15 cellular contexts compared by ENCODE assay signal in the genomic region with DNA sequence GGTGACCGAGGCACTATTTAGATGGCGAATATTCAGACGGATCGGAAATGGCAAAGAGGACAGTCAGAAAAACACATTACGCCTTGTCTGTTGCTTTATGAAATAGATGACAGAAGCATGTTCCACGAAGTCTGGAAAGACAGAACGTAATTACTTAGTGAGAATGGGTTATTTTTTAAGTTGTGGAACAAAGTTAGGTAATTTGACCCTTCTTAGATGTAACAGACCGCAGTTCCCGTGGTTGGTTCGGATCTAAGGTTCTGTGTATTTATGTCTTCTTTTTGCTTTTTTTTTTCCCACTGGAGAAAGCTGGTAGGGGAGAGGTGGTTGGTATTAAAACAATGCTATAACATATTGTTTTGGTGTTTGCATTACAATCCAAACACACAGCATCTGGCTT.
"Had no signal": no experiment of that assay in that cellular context is flagged by ENCODE, and none has a peak within 500 bp of the region (broad histone marks: within the 10 kb centered on the region; RNA-seq: fewer than 3 reads in every experiment).

No MANE protein-coding gene starts in this region.

- H3K36me3 Mint-ChIP-seq: activated CD8-positive, alpha-beta memory T cell treated with anti-CD3 and anti-CD28 coated beads, Interleukin-2, amount 10 ng/mL, durations not matched to agents 7 days and 5 days had no signal

- H3K9me3 ChIP-seq: esophagus squamous epithelium, gastrocnemius medialis, right atrium auricular region, tibial artery had no signal

- H3K27ac Mint-ChIP-seq: activated CD8-positive, alpha-beta memory T cell treated with anti-CD3 and anti-CD28 coated beads, Interleukin-2, amount 10 ng/mL, durations not matched to agents 7 days and 5 days; activated naive CD8-positive, alpha-beta T cell treated with anti-CD3 and anti-CD28 coated beads for 36 hours had no signal

- DNase-seq: activated CD4-positive, alpha-beta T cell treated with anti-CD3 and anti-CD28 coated beads, Interleukin-2, amount 50 U/mL, for 48 hours; activated CD4-positive, CD25-positive, alpha-beta regulatory T cell treated with anti-CD3 and anti-CD28 coated beads, Interleukin-2, amount 50 U/mL, for 72 hours; activated CD8-positive, alpha-beta memory T cell treated with anti-CD3 and anti-CD28 coated beads, Interleukin-2, amount 10 ng/mL, durations not matched to agents 7 days and 5 days; activated naive CD8-positive, alpha-beta T cell treated with anti-CD3 and anti-CD28 coated beads for 36 hours; activated T-cell treated with anti-CD3 and anti-CD28 coated beads, Interleukin-2, amount 50 U/mL, for 24 hours; anterior cingulate cortex; esophagus squamous epithelium; gastrocnemius medialis; immature natural killer cell; left colon; SIG-M5; small intestine; T-helper 17 cell had no signal

- H3K4me1 ChIP-seq: tibial artery had no signal

- ATAC-seq: activated CD8-positive, alpha-beta memory T cell treated with anti-CD3 and anti-CD28 coated beads, Interleukin-2, amount 10 ng/mL, durations not matched to agents 7 days and 5 days; gastrocnemius medialis; left colon; T-helper 17 cell had no signal

- H3K27me3 Mint-ChIP-seq: activated CD8-positive, alpha-beta memory T cell treated with anti-CD3 and anti-CD28 coated beads, Interleukin-2, amount 10 ng/mL, durations not matched to agents 7 days and 5 days; activated naive CD8-positive, alpha-beta T cell treated with anti-CD3 and anti-CD28 coated beads for 36 hours; activated T-cell treated with anti-CD3 and anti-CD28 coated beads, Interleukin-2, amount 50 U/mL, for 24 hours; T-helper 17 cell had no signal

- H3K4me3 Mint-ChIP-seq: activated CD8-positive, alpha-beta memory T cell treated with anti-CD3 and anti-CD28 coated beads, Interleukin-2, amount 10 ng/mL, durations not matched to agents 7 days and 5 days; activated naive CD8-positive, alpha-beta T cell treated with anti-CD3 and anti-CD28 coated beads for 36 hours; activated T-cell treated with anti-CD3 and anti-CD28 coated beads, Interleukin-2, amount 50 U/mL, for 24 hours; immature natural killer cell; T-helper 17 cell had no signal

- H3K36me3 ChIP-seq: esophagus squamous epithelium, gastrocnemius medialis, right atrium auricular region, tibial artery had no signal

- H3K9me3 Mint-ChIP-seq: activated naive CD8-positive, alpha-beta T cell treated with anti-CD3 and anti-CD28 coated beads for 36 hours; activated T-cell treated with anti-CD3 and anti-CD28 coated beads, Interleukin-2, amount 50 U/mL, for 24 hours; immature natural killer cell had no signal

- H3K27ac ChIP-seq: tibial artery had no signal

- H3K4me3 ChIP-seq: esophagus squamous epithelium, gastrocnemius medialis, right atrium auricular region, tibial artery had no signal

- H3K27me3 ChIP-seq: esophagus squamous epithelium, gastrocnemius medialis, right atrium auricular region, tibial artery had no signal
